ENCODE assay signal across 8 cellular contexts in genomic region chr16:21708533-21709115, GRCh38. TPM values are rescaled to one million over a fixed set of nuclear protein-coding genes. Genes with fewer than 3 reads are reported as not detected.
A peak's percentile ranks its signal among the peaks of the same experiment; 100 is the strongest.
DNase-seq lines count a peak whose midpoint lies in the region; ATAC-seq and TF ChIP-seq lines count a peak whose summit lies in the region.

No MANE protein-coding gene starts in this region.

- no peak overlapping the region for H2AFZ ChIP-seq in OCI-LY1 (ENCODE audit: low read length)

- no peak for TF ChIP-seq POLR2A in erythroblast (IDR thresholded peaks at IDR 0.05; ENCODE audit: low read length)

- H3K4me1 ChIP-seq in OCI-LY1 (ENCODE audit: insufficient read depth, low read length, severe bottlenecking), result peaks cover 4% of the 10 kb centered on the region

- H3K9me3 ChIP-seq in OCI-LY1 (ENCODE audit: low read length), result no peaks in the 10 kb centered on the region

- peak; percentile 61 to 70 for ATAC-seq in natural killer cell treated with Interleukin-12 subunit alpha and Interleukin-12 subunit beta and Interleukin-15 and Interleukin-18, amount 100 ng/mL, for 72 hours
- ATAC-seq in stimulated activated naive B cell treated with anti-CD40 and anti-IgM and Interleukin-4, amounts not matched to agents 10 μg/mL and 1 μg/mL and 100 μg/mL, for 72 hours (replicated peaks), result peak; percentile 57 to 60

- no peaks in the 10 kb centered on the region; the same call in 1 of the 2 replicates for H3K36me3 ChIP-seq in OCI-LY1 (ENCODE audit: insufficient read depth, low read length)

- H3K27ac Mint-ChIP-seq in natural killer cell treated with Interleukin-12 subunit alpha and Interleukin-12 subunit beta and Interleukin-15 and Interleukin-18, amount 100 ng/mL, for 72 hours, result no peak overlapping the region
- no peak overlapping the region for H3K27ac Mint-ChIP-seq in stimulated activated naive B cell treated with anti-CD40 and anti-IgM and Interleukin-4, amounts not matched to agents 10 μg/mL and 1 μg/mL and 100 μg/mL, for 72 hours

- H3K27me3 ChIP-seq in OCI-LY1 (ENCODE audit: insufficient read depth, low read length), result peaks cover 4% of the 10 kb centered on the region; the same call in 1 of the 2 replicates

- no peaks in the 10 kb centered on the region for H3F3A ChIP-seq in OCI-LY1 (ENCODE audit: insufficient read depth, low read length)

- TF ChIP-seq CTCF in OCI-LY1 (IDR thresholded peaks at IDR 0.05; ENCODE audit: low read length), result peak; percentile 85

- no peaks in the 10 kb centered on the region for H3K36me3 Mint-ChIP-seq in natural killer cell treated with Interleukin-12 subunit alpha and Interleukin-12 subunit beta and Interleukin-15 and Interleukin-18, amount 100 ng/mL, for 72 hours
- peaks cover 0 to 2% of the 10 kb centered on the region in 2 donors for H3K36me3 Mint-ChIP-seq in stimulated activated naive B cell treated with anti-CD40 and anti-IgM and Interleukin-4, amounts not matched to agents 10 μg/mL and 1 μg/mL and 100 μg/mL, for 72 hours

- DNase-seq in CMK (ENCODE audit: low read depth) (peak; percentile 20), HUDEP-2 (lab: John Stamatoyannopoulos, UW; ENCODE audit: unreplicated experiment in 76 of 76) (peak in 61 of 76 experiments; percentile 3 to 76 (median 35)), activated T-cell treated with anti-CD3 and anti-CD28 coated beads for 1 hour (ENCODE audit: low read depth) (peak; percentile 85), erythroblast (lab: John Stamatoyannopoulos, UW) (peak; percentile 64 to 86), posterior vena cava (ENCODE audit: low spot score) (no peak)
- peak; percentile 79 for DNase-seq in natural killer cell treated with Interleukin-12 subunit alpha and Interleukin-12 subunit beta and Interleukin-15 and Interleukin-18, amount 100 ng/mL, for 72 hours (ENCODE audit: low spot score)
- DNase-seq in stimulated activated naive B cell treated with anti-CD40 and anti-IgM and Interleukin-4, amounts not matched to agents 10 μg/mL and 1 μg/mL and 100 μg/mL, for 72 hours, result peak; percentile 70

- H3K9ac ChIP-seq in OCI-LY1 (ENCODE audit: low read length), result no peak overlapping the region

- H3K4me3 ChIP-seq in OCI-LY1 (ENCODE audit: low read depth, low read length, poor library complexity, severe bottlenecking), result no peak overlapping the region

- no peak overlapping the region for H3K27ac ChIP-seq in OCI-LY1 (ENCODE audit: low read depth, low read length, poor library complexity, severe bottlenecking)

- peaks cover 7 to 11% of the 10 kb centered on the region in 2 donors for H3K4me1 Mint-ChIP-seq in natural killer cell treated with Interleukin-12 subunit alpha and Interleukin-12 subunit beta and Interleukin-15 and Interleukin-18, amount 100 ng/mL, for 72 hours (ENCODE audit: low read depth in 2 of 2)
- peaks cover 6 to 12% of the 10 kb centered on the region in 2 donors for H3K4me1 Mint-ChIP-seq in stimulated activated naive B cell treated with anti-CD40 and anti-IgM and Interleukin-4, amounts not matched to agents 10 μg/mL and 1 μg/mL and 100 μg/mL, for 72 hours

- no peaks in the 10 kb centered on the region for H3K9me3 Mint-ChIP-seq in natural killer cell treated with Interleukin-12 subunit alpha and Interleukin-12 subunit beta and Interleukin-15 and Interleukin-18, amount 100 ng/mL, for 72 hours
- no peaks in the 10 kb centered on the region for H3K9me3 Mint-ChIP-seq in stimulated activated naive B cell treated with anti-CD40 and anti-IgM and Interleukin-4, amounts not matched to agents 10 μg/mL and 1 μg/mL and 100 μg/mL, for 72 hours

- no peaks in the 10 kb centered on the region for H3K9me2 ChIP-seq in OCI-LY1 (ENCODE audit: low read depth, low read length)

- no peaks in the 10 kb centered on the region for H4K20me1 ChIP-seq in OCI-LY1 (ENCODE audit: insufficient read depth, low read length)

- intact Hi-C loops in posterior vena cava (cut with DNase I), result loop anchor here (5.0 kb wide), 2 partner anchors 51 to 116 kb away; no protein-coding TSS in a partner anchor

- no peak overlapping the region for H3K4me3 Mint-ChIP-seq in natural killer cell treated with Interleukin-12 subunit alpha and Interleukin-12 subunit beta and Interleukin-15 and Interleukin-18, amount 100 ng/mL, for 72 hours
- H3K4me3 Mint-ChIP-seq in stimulated activated naive B cell treated with anti-CD40 and anti-IgM and Interleukin-4, amounts not matched to agents 10 μg/mL and 1 μg/mL and 100 μg/mL, for 72 hours, result no peak overlapping the region

- H3K79me2 ChIP-seq in OCI-LY1 (ENCODE audit: insufficient read depth, low read length), result no peaks in the 10 kb centered on the region

- H3K4me2 ChIP-seq in OCI-LY1 (ENCODE audit: low read length), result no peak overlapping the region

- peaks cover 4 to 5% of the 10 kb centered on the region in 2 donors for H3K27me3 Mint-ChIP-seq in natural killer cell treated with Interleukin-12 subunit alpha and Interleukin-12 subunit beta and Interleukin-15 and Interleukin-18, amount 100 ng/mL, for 72 hours
- H3K27me3 Mint-ChIP-seq in stimulated activated naive B cell treated with anti-CD40 and anti-IgM and Interleukin-4, amounts not matched to agents 10 μg/mL and 1 μg/mL and 100 μg/mL, for 72 hours, result peaks cover 1 to 5% of the 10 kb centered on the region in 2 donors

RNA-seq across cellular contexts. Expression of gene OTOA, which starts 44.9 kb away (rescaled TPM):
- total RNA-seq in natural killer cell treated with Interleukin-12 subunit alpha and Interleukin-12 subunit beta and Interleukin-15 and Interleukin-18, amount 100 ng/mL, for 72 hours, result under 1 TPM; 0.25 to 0.33 TPM
- under 1 TPM; 0.32 to 0.33 TPM for total RNA-seq in posterior vena cava

RNA-seq across cellular contexts. Expression of gene IGSF6, which starts 56.2 kb away (rescaled TPM):
- not detected for total RNA-seq in natural killer cell treated with Interleukin-12 subunit alpha and Interleukin-12 subunit beta and Interleukin-15 and Interleukin-18, amount 100 ng/mL, for 72 hours
- total RNA-seq in posterior vena cava, result 1 to 10 TPM; 4.3 to 8.4 TPM

Comparison
In these comparisons a context has a peak if more than half of its experiments do, and no peak if none do; other contexts are left out.
1. RNA of gene IGSF6, which starts 56.2 kb away (total RNA-seq): 4.3 to 8.4 TPM in posterior vena cava; not detected in natural killer cell treated with Interleukin-12 subunit alpha and Interleukin-12 subunit beta and Interleukin-15 and Interleukin-18, amount 100 ng/mL, for 72 hours; every median in the first group is over 4 times any median in the second.